1 cellular context compared by ENCODE assay signal in genomic region chr14:55386037-55386798, GRCh38.
TF ChIP-seq lines count a peak whose summit lies in the region.

No MANE protein-coding gene starts in this region.

TF ChIP-seq in HepG2, 621 proteins besides CTCF, POLR2A, EP300 and RAD21:
- no peak for TF ChIP-seq ZNF207 (IDR thresholded peaks at IDR 0.05; ENCODE audit: borderline replicate concordance)
- TF ChIP-seq CEBPB (IDR thresholded peaks at IDR 0.05; ENCODE audit: borderline replicate concordance, low read depth, low read length), result no peak
- no peak for TF ChIP-seq ZFP37 (CRISPR knock-in tag; IDR thresholded peaks at IDR 0.05; ENCODE audit: borderline replicate concordance)
- no peak for TF ChIP-seq ZFYVE20 (CRISPR knock-in tag; IDR thresholded peaks at IDR 0.05; ENCODE audit: borderline replicate concordance, low read depth)
- no peak for TF ChIP-seq SMYD3 (CRISPR knock-in tag; IDR thresholded peaks at IDR 0.05)
